Comparison of ENCODE assay signal across 9 cellular contexts in the genomic region with DNA sequence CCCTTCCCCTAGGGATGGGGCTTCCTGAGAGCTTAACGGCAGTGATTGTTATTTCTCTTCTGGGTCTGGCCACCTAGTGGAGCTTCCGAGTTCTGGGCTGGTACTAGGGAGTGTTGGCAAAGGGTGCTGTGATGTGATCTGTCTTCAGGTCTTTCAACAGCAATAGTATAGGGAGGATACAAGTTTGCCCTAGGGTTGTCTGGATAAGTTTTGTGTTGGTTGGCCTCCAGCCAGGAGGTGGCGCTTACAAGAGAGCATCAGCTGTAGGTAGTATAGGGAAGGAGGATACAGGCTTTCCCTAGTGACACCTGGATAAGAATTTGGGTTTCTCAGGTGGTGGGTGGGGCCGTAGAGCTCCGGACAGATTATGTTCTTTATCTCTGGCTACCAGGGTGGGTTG. TPM values are rescaled to one million over a fixed set of nuclear protein-coding genes. Genes with fewer than 3 reads are reported as not detected.
DNase-seq lines count a peak whose midpoint lies in the region; ATAC-seq and TF ChIP-seq lines count a peak whose summit lies in the region.
"Had no signal": no experiment of that assay in that cellular context is flagged by ENCODE, and none has a peak within 500 bp of the region (broad histone marks: within the 10 kb centered on the region; RNA-seq: fewer than 3 reads in every experiment).

No MANE protein-coding gene starts in this region.

- H3K27ac Mint-ChIP-seq in type B pancreatic cell = no peak overlapping the region

- no peaks in the 10 kb centered on the region for H3K4me1 ChIP-seq in smooth muscle cell (ENCODE audit: low read depth)
- H3K4me1 ChIP-seq: pancreas had no signal

- no peaks in the 10 kb centered on the region for H3K79me2 ChIP-seq in smooth muscle cell (ENCODE audit: low read depth)

- H4K20me1 ChIP-seq in smooth muscle cell (ENCODE audit: low read depth) = no peaks in the 10 kb centered on the region

- H3K4me3 Mint-ChIP-seq in type B pancreatic cell = no peak overlapping the region

- no peaks in the 10 kb centered on the region for H3F3A ChIP-seq in smooth muscle cell (ENCODE audit: low read depth)

- DNase-seq in left ventricle myocardium superior (peak; percentile 28), Right ventricle myocardium superior (no peak), type B pancreatic cell (ENCODE audit: extremely low spot score, unreplicated experiment) (no peak), LoVo (ENCODE audit: low spot score) (no peak), smooth muscle cell (lab: John Stamatoyannopoulos, UW; ENCODE audit: unreplicated experiment) (no peak), hippocampal formation (lab: John Stamatoyannopoulos, UW) (no peak)

- no peak overlapping the region for H3K9ac ChIP-seq in smooth muscle cell (ENCODE audit: low read depth)

- H3K4me1 Mint-ChIP-seq in type B pancreatic cell (ENCODE audit: unreplicated experiment) = no peaks in the 10 kb centered on the region

- H3K9me3 Mint-ChIP-seq in type B pancreatic cell = peaks cover 5% of the 10 kb centered on the region

- H3K36me3 ChIP-seq in smooth muscle cell (ENCODE audit: low read depth) = no peaks in the 10 kb centered on the region
- H3K36me3 ChIP-seq: pancreas had no signal

- H3K27me3 Mint-ChIP-seq in type B pancreatic cell = no peaks in the 10 kb centered on the region

- no peaks in the 10 kb centered on the region for H3K36me3 Mint-ChIP-seq in type B pancreatic cell

- H3K4me2 ChIP-seq in smooth muscle cell = no peak overlapping the region

- no peak for ATAC-seq in left ventricle myocardium superior
- ATAC-seq in Right ventricle myocardium superior (ENCODE audit: poor library complexity) = no peak
- peak; percentile 42 for ATAC-seq in HG03066 (IDR thresholded peaks at IDR 0.05; ENCODE audit: low read depth, unreplicated experiment)

- no peak overlapping the region for H2AFZ ChIP-seq in smooth muscle cell (ENCODE audit: low read depth)

- intact Hi-C loops in left ventricle myocardium superior (cut with micrococcal nuclease) (no loop called here), Right ventricle myocardium superior (cut with DNase I) (no loop called here)

- H3K9me3 ChIP-seq in smooth muscle cell (replicated peaks; ENCODE audit: low read depth) = no peaks in the 10 kb centered on the region
- H3K9me3 ChIP-seq: pancreas had no signal

- no peaks in the 10 kb centered on the region for H3K27me3 ChIP-seq in smooth muscle cell (ENCODE audit: low read depth)
- H3K27me3 ChIP-seq: pancreas had no signal

- no peak overlapping the region for H3K27ac ChIP-seq in VCaP
- H3K27ac ChIP-seq in smooth muscle cell (ENCODE audit: low read depth) = no peak overlapping the region
- H3K27ac ChIP-seq: pancreas had no signal

- TF ChIP-seq CTCF in VCaP (conservative IDR thresholded peaks at IDR 0.05) = 0 out of 2 replicates have a peak, but pooled peaks have one; percentile 13
- peak; percentile 29 for TF ChIP-seq CTCF in type B pancreatic cell (conservative IDR thresholded peaks at IDR 0.05)
- TF ChIP-seq CTCF in smooth muscle cell (IDR thresholded peaks at IDR 0.05; ENCODE audit: borderline replicate concordance, insufficient read depth, poor library complexity, severe bottlenecking) = no peak

- H3K4me3 ChIP-seq in smooth muscle cell = no peak overlapping the region
- H3K4me3 ChIP-seq: pancreas had no signal

- WGBS in smooth muscle cell (ENCODE audit: low lambda C conversion rate) = 71% methylated on average over 5 of the region's 5 CpGs

RNA-seq across cellular contexts. Expression of a gene that starts 19.2 kb away (rescaled TPM):
- 12.1 TPM for total RNA-seq in left ventricle myocardium superior
- 11.5 TPM for total RNA-seq in Right ventricle myocardium superior
- 21.9 and 24.6 TPM in 2 replicates for total RNA-seq in type B pancreatic cell (ENCODE audit: low replicate concordance)
- 42.8 and 44.8 TPM in 2 replicates for total RNA-seq in smooth muscle cell
- 19.3 and 25.8 TPM in 2 replicates for polyA plus RNA-seq in smooth muscle cell
